ENCODE assay signal across 11 cellular contexts in the genomic region with DNA sequence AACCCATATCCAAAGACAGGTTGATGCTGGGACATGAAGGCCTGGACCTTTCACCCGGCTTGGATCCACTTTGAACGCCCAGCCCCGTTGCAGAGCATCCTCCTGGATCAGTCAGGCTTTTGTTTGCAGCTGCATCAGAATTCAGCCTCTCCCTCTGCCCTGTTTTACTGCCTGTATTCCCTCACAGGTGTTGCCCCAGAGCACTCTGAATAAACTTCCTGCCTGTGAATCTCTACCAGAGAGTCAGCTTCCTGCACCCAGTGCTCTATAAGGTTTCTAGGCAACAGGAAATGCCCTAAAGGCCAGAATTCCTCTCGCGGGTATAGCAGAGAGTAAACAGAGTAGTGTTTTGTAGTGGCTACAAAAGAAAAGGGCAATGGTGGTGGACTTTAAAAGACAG. TPM values are rescaled to one million over a fixed set of nuclear protein-coding genes. Genes with fewer than 3 reads are reported as not detected.
A peak's percentile ranks its signal among the peaks of the same experiment; 100 is the strongest.
DNase-seq lines count a peak whose midpoint lies in the region; ATAC-seq, FAIRE-seq and TF ChIP-seq lines count a peak whose summit lies in the region.
"Had no signal": no experiment of that assay in that cellular context is flagged by ENCODE, and none has a peak within 500 bp of the region (broad histone marks: within the 10 kb centered on the region; RNA-seq: fewer than 3 reads in every experiment).

No MANE protein-coding gene starts in this region.

- H3K4me1 ChIP-seq in left lung, result no peaks in the 10 kb centered on the region
- H3K4me1 ChIP-seq: adrenal gland had no signal

- H3K9me3 ChIP-seq in left lung, result no peaks in the 10 kb centered on the region
- H3K9me3 ChIP-seq: adrenal gland had no signal

- no peaks in the 10 kb centered on the region for H3K27me3 ChIP-seq in left lung
- H3K27me3 ChIP-seq: adrenal gland had no signal

- no peak for TF ChIP-seq CTCF in left lung (IDR thresholded peaks at IDR 0.05)
- TF ChIP-seq CTCF in CD14-positive monocyte (IDR thresholded peaks at IDR 0.05), result no peak

- no peaks in the 10 kb centered on the region for H3K9me3 Mint-ChIP-seq in CD14-positive monocyte

- DNase-seq in DMS153 (lab: John Stamatoyannopoulos, UW) (peak; percentile 95), HTR-8/SVneo (ENCODE audit: insufficient read length, low spot score) (peak; percentile 66), SW 1271 (lab: John Stamatoyannopoulos, UW) (peak; percentile 56 to 87), left lung (no peak), CD14-positive monocyte (ENCODE audit: low spot score) (no peak)
- DNase-seq in activated CD8-positive, alpha-beta memory T cell treated with anti-CD3 and anti-CD28 coated beads, Interleukin-2, amount 50 U/mL, for 4 hours, result no peak
- no peak for DNase-seq in activated effector memory CD4-positive, alpha-beta T cell treated with Interleukin-2 at 50 U/mL for 16 hours
- DNase-seq: activated CD4-positive, alpha-beta T cell treated with anti-CD3 and anti-CD28 coated beads for 48 hours; adrenal gland; stimulated activated CD4-positive, alpha-beta T cell treated with anti-CD3 and anti-CD28 coated beads, Interleukin-4, amount 100 ng/mL, for 1 hour had no signal

- no peak overlapping the region for H3K4me3 Mint-ChIP-seq in CD14-positive monocyte

- no peaks in the 10 kb centered on the region for H3K36me3 Mint-ChIP-seq in CD14-positive monocyte

- ATAC-seq in left lung (peak; percentile 58), HG03025 (IDR thresholded peaks at IDR 0.05; ENCODE audit: low FRiP score, unreplicated experiment) (no peak)

- intact Hi-C loops in left lung (cut with DNase I) (no loop called here), CD14-positive monocyte (cut with micrococcal nuclease) (no loop called here)

- no peak overlapping the region for H3K27ac Mint-ChIP-seq in CD14-positive monocyte

- peak; percentile 69 for FAIRE-seq in HTR-8/SVneo (lab: Jason Lieb, UNC)

- H3K27ac ChIP-seq in left lung, result no peak overlapping the region
- H3K27ac ChIP-seq: adrenal gland had no signal

- no peaks in the 10 kb centered on the region for H3K4me1 Mint-ChIP-seq in CD14-positive monocyte

- peaks cover 0 to 4% (median 0%) of the 10 kb centered on the region in 3 donors for H3K27me3 Mint-ChIP-seq in CD14-positive monocyte (ENCODE audit: low read depth in 3 of 3)

- H3K4me3 ChIP-seq in left lung, result no peak overlapping the region
- H3K4me3 ChIP-seq: adrenal gland had no signal

- H3K36me3 ChIP-seq in left lung, result no peaks in the 10 kb centered on the region
- H3K36me3 ChIP-seq: adrenal gland had no signal

RNA-seq across cellular contexts. Expression of a gene that starts 25.5 kb away (rescaled TPM):
- total RNA-seq in left lung, result 1 to 10 TPM; 5.8 to 6.2 TPM
- polyA plus RNA-seq in CD14-positive monocyte, result not detected

Comparison
In these comparisons a context has a peak if more than half of its experiments do, and no peak if none do; other contexts are left out.
1. DNase-seq: peak in DMS153 (single experiment), HTR-8/SVneo (single experiment) and SW 1271 (2 of 2); none in left lung (0 of 2), activated CD8-positive, alpha-beta memory T cell treated with anti-CD3 and anti-CD28 coated beads, Interleukin-2, amount 50 U/mL, for 4 hours (single experiment), CD14-positive monocyte (single experiment) and activated effector memory CD4-positive, alpha-beta T cell treated with Interleukin-2 at 50 U/mL for 16 hours (single experiment).